ENCODE assay signal across 10 cellular contexts in the genomic region with DNA sequence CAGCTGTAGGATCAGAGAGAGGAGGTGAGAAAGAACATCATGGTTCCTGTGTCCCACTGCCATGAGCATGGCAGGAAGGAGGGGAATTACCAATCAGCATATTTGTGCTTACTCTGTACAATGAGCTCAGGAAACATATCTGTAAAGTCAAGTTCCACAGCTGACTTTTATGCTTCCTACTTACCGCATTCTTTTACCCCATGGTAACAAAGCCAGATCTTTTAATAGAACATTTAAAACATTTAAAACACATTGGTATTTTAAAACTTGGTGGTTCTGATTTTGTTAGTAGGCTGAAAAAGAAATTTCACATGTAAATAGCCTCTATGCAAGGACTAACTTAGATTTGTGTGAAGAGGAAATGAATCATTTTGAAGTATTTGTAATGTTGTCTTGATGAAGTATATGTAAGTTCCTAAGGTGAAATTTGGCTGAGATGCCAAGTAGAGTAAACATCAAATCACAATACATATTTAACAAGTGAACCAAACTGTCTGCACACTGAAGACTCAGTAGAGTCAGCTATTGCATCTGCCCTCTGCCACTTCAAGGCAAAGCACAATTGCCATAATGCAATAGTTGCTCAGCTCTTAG.
DNase-seq lines count a peak whose midpoint lies in the region; ATAC-seq and TF ChIP-seq lines count a peak whose summit lies in the region.
"Had no signal": no experiment of that assay in that cellular context is flagged by ENCODE, and none has a peak within 500 bp of the region (broad histone marks: within the 10 kb centered on the region; RNA-seq: fewer than 3 reads in every experiment).

No MANE protein-coding gene starts in this region.

- H3K4me1 ChIP-seq in left lung = no peaks in the 10 kb centered on the region

- in situ Hi-C loops in ACHN (cut with HindIII; ENCODE audit: low pct_ligation_motif_present, low pct_unique_long_range_greater_than_20kb, low sequenced_read_pairs) = no loop called here

- CTCF ChIA-PET in activated CD4-positive, alpha-beta memory T cell treated with anti-CD3 and anti-CD28 coated beads, Interleukin-2, amount 10 ng/mL, durations not matched to agents 7 days and 5 days (lab: Charles Lee) = interaction anchor here (0.7 to 1.2 kb wide), 2 partner anchors 53 to 69 kb away, joined by 3 read pairs; no protein-coding TSS in a partner anchor

- peak overlapping the region; percentile 64 for H3K27ac Mint-ChIP-seq in activated CD4-positive, alpha-beta memory T cell treated with anti-CD3 and anti-CD28 coated beads, Interleukin-2, amount 10 ng/mL, durations not matched to agents 7 days and 5 days
- H3K27ac Mint-ChIP-seq: HFFc6, type B pancreatic cell had no signal

- H3K4me1 Mint-ChIP-seq in activated CD4-positive, alpha-beta memory T cell treated with anti-CD3 and anti-CD28 coated beads, Interleukin-2, amount 10 ng/mL, durations not matched to agents 7 days and 5 days = peaks cover 26% of the 10 kb centered on the region

- intact Hi-C loops in left lung (cut with DNase I) (no loop called here), head of caudate nucleus (cut with DNase I) (no loop called here)

- H3K27me3 Mint-ChIP-seq in activated CD4-positive, alpha-beta memory T cell treated with anti-CD3 and anti-CD28 coated beads, Interleukin-2, amount 10 ng/mL, durations not matched to agents 7 days and 5 days = no peaks in the 10 kb centered on the region
- H3K27me3 Mint-ChIP-seq: type B pancreatic cell had no signal

- POLR2A ChIA-PET in activated CD4-positive, alpha-beta memory T cell treated with anti-CD3 and anti-CD28 coated beads, Interleukin-2, amount 10 ng/mL, durations not matched to agents 7 days and 5 days (lab: Charles Lee) = interaction anchor here (0.5 to 1.1 kb wide), 2 partner anchors 22 to 692 kb away, joined by 3 read pairs; no protein-coding TSS in a partner anchor

- peak; percentile 69 for DNase-seq in EH (ENCODE audit: low read depth)
- no peak for DNase-seq in activated CD4-positive, alpha-beta memory T cell treated with anti-CD3 and anti-CD28 coated beads, Interleukin-2, amount 10 ng/mL, durations not matched to agents 7 days and 5 days
- no peak for DNase-seq in left lung
- no peak for DNase-seq in ACHN
- no peak for DNase-seq in head of caudate nucleus
- DNase-seq in NOMO-1 treated with DMSO at 0.1 percent for 48 hours (lab: John Stamatoyannopoulos, UW; ENCODE audit: unreplicated experiment) = no peak
- no peak for DNase-seq in amygdala (lab: John Stamatoyannopoulos, UW)
- DNase-seq: HFFc6 had no signal

- ATAC-seq in HG02870 (IDR thresholded peaks at IDR 0.05; ENCODE audit: unreplicated experiment) = peak; percentile 38
- ATAC-seq in left lung = peak; percentile 42

- no peak for TF ChIP-seq CTCF in left lung (IDR thresholded peaks at IDR 0.05)

- H3K27ac ChIP-seq in left lung = no peak overlapping the region

- no peak overlapping the region for H3K4me3 Mint-ChIP-seq in activated CD4-positive, alpha-beta memory T cell treated with anti-CD3 and anti-CD28 coated beads, Interleukin-2, amount 10 ng/mL, durations not matched to agents 7 days and 5 days
- H3K4me3 Mint-ChIP-seq: HFFc6, type B pancreatic cell had no signal

- no peak overlapping the region for H3K4me3 ChIP-seq in left lung

- no peaks in the 10 kb centered on the region for H3K9me3 ChIP-seq in left lung

- H3K36me3 Mint-ChIP-seq in activated CD4-positive, alpha-beta memory T cell treated with anti-CD3 and anti-CD28 coated beads, Interleukin-2, amount 10 ng/mL, durations not matched to agents 7 days and 5 days (ENCODE audit: low read depth) = peaks cover 31% of the 10 kb centered on the region

- H3K27me3 ChIP-seq in left lung = no peaks in the 10 kb centered on the region

- H3K36me3 ChIP-seq in left lung = no peaks in the 10 kb centered on the region

- peaks cover 4% of the 10 kb centered on the region for H3K9me3 Mint-ChIP-seq in activated CD4-positive, alpha-beta memory T cell treated with anti-CD3 and anti-CD28 coated beads, Interleukin-2, amount 10 ng/mL, durations not matched to agents 7 days and 5 days
- H3K9me3 Mint-ChIP-seq: HFFc6, type B pancreatic cell had no signal
